Comparison of ENCODE assay signal across 11 cellular contexts in genomic region chr17:45873728-45874127, GRCh38. TPM values are rescaled to one million over a fixed set of nuclear protein-coding genes. Genes with fewer than 3 reads are reported as not detected.
A peak's percentile ranks its signal among the peaks of the same experiment; 100 is the strongest.
DNase-seq lines count a peak whose midpoint lies in the region; ATAC-seq and TF ChIP-seq lines count a peak whose summit lies in the region.
"Had no signal": no experiment of that assay in that cellular context is flagged by ENCODE, and none has a peak within 500 bp of the region (broad histone marks: within the 10 kb centered on the region; RNA-seq: fewer than 3 reads in every experiment).

No MANE protein-coding gene starts in this region.

- no peaks in the 10 kb centered on the region for H3K36me3 Mint-ChIP-seq in activated T-cell treated with anti-CD3 and anti-CD28 coated beads, Interleukin-2, amount 50 U/mL, for 24 hours (ENCODE audit: low read depth)
- H3K36me3 Mint-ChIP-seq in nephron progenitor cell (ENCODE audit: low read depth): no peaks in the 10 kb centered on the region
- no peaks in the 10 kb centered on the region for H3K36me3 Mint-ChIP-seq in HFFc6 (ENCODE audit: low read depth)

- no peaks in the 10 kb centered on the region for H4K20me1 ChIP-seq in DND-41 (ENCODE audit: insufficient read depth, low read length)

- no peak overlapping the region for H3K4me2 ChIP-seq in DND-41 (ENCODE audit: insufficient read depth, low read length)

- peak; percentile 29 for DNase-seq in DND-41
- DNase-seq in OCI-M1 (lab: John Stamatoyannopoulos, UW): peak; percentile 22
- peak; percentile 44 for DNase-seq in activated T-cell treated with anti-CD3 and anti-CD28 coated beads, Interleukin-2, amount 50 U/mL, for 24 hours
- DNase-seq in nephron progenitor cell: peak; percentile 30
- no peak for DNase-seq in dedifferentiated amniotic fluid mesenchymal stem cell (ENCODE audit: extremely low spot score)
- no peak for DNase-seq in left colon
- no peak for DNase-seq in HFFc6
- DNase-seq: amniotic stem cell, Calu3, NCI-H524 had no signal

- H3K36me3 ChIP-seq in DND-41 (ENCODE audit: insufficient read depth, low read length): no peaks in the 10 kb centered on the region

- H3K27me3 Mint-ChIP-seq in activated T-cell treated with anti-CD3 and anti-CD28 coated beads, Interleukin-2, amount 50 U/mL, for 24 hours: peaks cover 4% of the 10 kb centered on the region
- H3K27me3 Mint-ChIP-seq in nephron progenitor cell (ENCODE audit: low read depth, poor library complexity): peaks cover 42% of the 10 kb centered on the region
- peaks cover 20% of the 10 kb centered on the region for H3K27me3 Mint-ChIP-seq in HFFc6 (ENCODE audit: insufficient read depth)

- H3K4me3 Mint-ChIP-seq in activated T-cell treated with anti-CD3 and anti-CD28 coated beads, Interleukin-2, amount 50 U/mL, for 24 hours: no peak overlapping the region
- H3K4me3 Mint-ChIP-seq in nephron progenitor cell (no peak overlapping the region), HFFc6 (no peak overlapping the region)

- peaks cover 17% of the 10 kb centered on the region for H3K27me3 ChIP-seq in DND-41 (ENCODE audit: insufficient read depth, low read length, poor library complexity)

- no peaks in the 10 kb centered on the region for H3K79me2 ChIP-seq in DND-41 (ENCODE audit: insufficient read depth, low read length)

- intact Hi-C loops in left colon (cut with DNase I, micrococcal nuclease): no loop called here

- H3K9me3 ChIP-seq in DND-41 (ENCODE audit: insufficient read depth, low read length, severe bottlenecking): no peaks in the 10 kb centered on the region

- no peaks in the 10 kb centered on the region for H3K4me1 ChIP-seq in DND-41 (ENCODE audit: insufficient read depth, low read length)

- H3K27ac Mint-ChIP-seq in activated T-cell treated with anti-CD3 and anti-CD28 coated beads, Interleukin-2, amount 50 U/mL, for 24 hours: peak overlapping the region; percentile 83
- no peak overlapping the region for H3K27ac Mint-ChIP-seq in nephron progenitor cell
- no peak overlapping the region for H3K27ac Mint-ChIP-seq in HFFc6

- TF ChIP-seq CTCF in DND-41 (IDR thresholded peaks at IDR 0.05; ENCODE audit: borderline replicate concordance, extremely low read depth, low read length, poor library complexity, severe bottlenecking) (no peak), nephron progenitor cell (IDR thresholded peaks at IDR 0.05) (no peak), HFFc6 (IDR thresholded peaks at IDR 0.05) (no peak)

- no peak overlapping the region for H3K27ac ChIP-seq in DND-41 (ENCODE audit: low read length)

- peaks cover 17% of the 10 kb centered on the region for H3K4me1 Mint-ChIP-seq in activated T-cell treated with anti-CD3 and anti-CD28 coated beads, Interleukin-2, amount 50 U/mL, for 24 hours (ENCODE audit: low read depth)
- peaks cover 38% of the 10 kb centered on the region for H3K4me1 Mint-ChIP-seq in nephron progenitor cell
- H3K4me1 Mint-ChIP-seq in HFFc6 (ENCODE audit: low read depth): peaks cover 5% of the 10 kb centered on the region; the same call in 1 of the 2 replicates

- H3K9ac ChIP-seq in DND-41 (ENCODE audit: low read depth, low read length): no peak overlapping the region

- H3K4me3 ChIP-seq in DND-41 (ENCODE audit: low read depth in 1 of 2, low read length in 2 of 2): no peak overlapping the region

- no peaks in the 10 kb centered on the region for H3K9me3 Mint-ChIP-seq in activated T-cell treated with anti-CD3 and anti-CD28 coated beads, Interleukin-2, amount 50 U/mL, for 24 hours
- H3K9me3 Mint-ChIP-seq in nephron progenitor cell (no peaks in the 10 kb centered on the region), HFFc6 (no peaks in the 10 kb centered on the region)

- no peak overlapping the region for H2AFZ ChIP-seq in DND-41 (ENCODE audit: low read depth, low read length)

- ATAC-seq in DND-41 (ENCODE audit: insufficient read depth, low read depth) (peak; percentile 75), left colon (no peak), GM18907 (IDR thresholded peaks at IDR 0.05; ENCODE audit: unreplicated experiment) (no peak)

RNA-seq across cellular contexts. Expression of gene MAPT, which starts 20.6 kb away (rescaled TPM):
- total RNA-seq in left colon: 1 to 10 TPM in 1 of 2 donors, under 1 TPM in 1; 0.64 to 2.5 TPM
- total RNA-seq in HFFc6 (2021; fragmentation: NEBNext Ultra II Directional; extraction: Animal tissue kit (Norgen Biotek cat#: 25700)): under 1 TPM; 0.11 to 0.43 (median 0.26) TPM

RNA-seq across cellular contexts. Expression of gene SPPL2C, which starts 29.0 kb away (rescaled TPM):
- not detected for total RNA-seq in left colon
- total RNA-seq in HFFc6 (2021; fragmentation: NEBNext Ultra II Directional; extraction: Animal tissue kit (Norgen Biotek cat#: 25700)): not detected
- total RNA-seq: Calu3 had no signal

Comparison
In these comparisons a context has a peak if more than half of its experiments do, and no peak if none do; other contexts are left out.
1. DNase-seq: peak in DND-41 (single experiment), OCI-M1 (single experiment), activated T-cell treated with anti-CD3 and anti-CD28 coated beads, Interleukin-2, amount 50 U/mL, for 24 hours (single experiment) and nephron progenitor cell (single experiment); none in dedifferentiated amniotic fluid mesenchymal stem cell (single experiment), left colon (0 of 2) and HFFc6 (single experiment).